In the genomic region with DNA sequence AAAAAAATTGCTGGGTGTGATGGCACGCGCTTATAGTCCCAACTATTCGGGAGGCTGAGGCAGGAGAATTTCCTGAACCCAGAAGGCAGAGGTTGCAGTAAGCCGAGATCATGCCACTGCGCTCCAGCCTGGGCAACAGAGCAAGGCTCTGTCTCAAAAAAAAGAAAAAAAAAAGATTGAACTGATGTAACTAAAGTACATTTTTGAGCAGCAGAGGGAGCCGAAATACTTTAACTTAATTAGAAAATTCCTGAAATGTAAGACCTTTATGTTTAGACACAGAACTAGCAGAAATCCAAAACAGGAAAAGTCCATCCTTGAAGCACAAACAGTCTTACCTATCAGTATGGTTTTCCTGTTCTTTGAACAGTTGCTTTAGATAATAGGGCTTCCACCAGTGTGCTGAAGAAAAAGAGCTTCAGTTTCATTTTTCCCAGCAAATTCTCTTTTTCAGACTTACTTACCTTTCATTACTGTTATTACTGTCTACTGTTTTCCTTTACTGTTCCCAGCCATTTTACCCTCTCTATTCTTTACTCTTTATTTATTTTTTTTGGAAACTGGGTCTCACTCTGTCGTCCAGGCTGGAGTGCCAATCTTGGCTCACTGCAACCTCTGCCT, we compare ENCODE assay signal across 9 cellular contexts. TPM values are rescaled to one million over a fixed set of nuclear protein-coding genes. Genes with fewer than 3 reads are reported as not detected.
DNase-seq lines count a peak whose midpoint lies in the region; ATAC-seq and TF ChIP-seq lines count a peak whose summit lies in the region.
"Had no signal": no experiment of that assay in that cellular context is flagged by ENCODE, and none has a peak within 500 bp of the region (broad histone marks: within the 10 kb centered on the region; RNA-seq: fewer than 3 reads in every experiment).

No MANE protein-coding gene starts in this region.

- H3K27me3 ChIP-seq in gastroesophageal sphincter, result no peaks in the 10 kb centered on the region

- peak; percentile 20 for DNase-seq in AG09319 (ENCODE audit: extremely low read depth, low read depth)
- DNase-seq in GM13976 (ENCODE audit: low spot score), result no peak
- DNase-seq in SW480 (ENCODE audit: low spot score), result peak; percentile 34
- DNase-seq in AG20443 (ENCODE audit: low spot score), result no peak

- no peak for TF ChIP-seq POLR2A in gastroesophageal sphincter (IDR thresholded peaks at IDR 0.05)

- H3K36me3 ChIP-seq in gastroesophageal sphincter, result peaks cover 0 to 72% of the 10 kb centered on the region in 2 donors

- TF ChIP-seq EP300 in gastroesophageal sphincter (IDR thresholded peaks at IDR 0.05), result no peak

- ATAC-seq in gastroesophageal sphincter (no peak), GM19463 (IDR thresholded peaks at IDR 0.05; ENCODE audit: unreplicated experiment) (no peak), GM21381 (IDR thresholded peaks at IDR 0.05; ENCODE audit: unreplicated experiment) (no peak), HG03139 (IDR thresholded peaks at IDR 0.05; ENCODE audit: unreplicated experiment) (no peak)

- in situ Hi-C loops in GM13976 (cut with MboI; ENCODE audit: low sequenced_read_pairs, unreplicated experiment), result no loop called here

- peaks cover 0 to 25% (median 0%) of the 10 kb centered on the region in 3 donors for H3K4me1 ChIP-seq in gastroesophageal sphincter

- WGBS in gastroesophageal sphincter (ENCODE audit: low coverage in 1 of 2), 2 donors, result 65 to 67% methylated on average over 7 of the region's 7 CpGs

- TF ChIP-seq CTCF in AG09319 (IDR thresholded peaks at IDR 0.05; ENCODE audit: low read depth, low read length), result peak; percentile 23
- peak; percentile 24 for TF ChIP-seq CTCF in GM13976 (IDR thresholded peaks at IDR 0.05; ENCODE audit: borderline replicate concordance, control extremely low read depth, extremely low read depth, insufficient read depth, missing control alignments)
- TF ChIP-seq CTCF in gastroesophageal sphincter (IDR thresholded peaks at IDR 0.05), result peak; percentile 13 to 52 (median 46)

- H3K27ac ChIP-seq in gastroesophageal sphincter, result no peak overlapping the region
- H3K27ac ChIP-seq: epithelial cell of prostate had no signal

- no peak overlapping the region for H3K4me3 ChIP-seq in gastroesophageal sphincter

- H3K9me3 ChIP-seq in gastroesophageal sphincter, result no peaks in the 10 kb centered on the region

RNA-seq across cellular contexts. Expression of gene ZNF609, which starts 33.4 kb away (rescaled TPM):
- 10 to 100 TPM; 38.7 to 50.6 (median 43.9) TPM for total RNA-seq in gastroesophageal sphincter

RNA-seq across cellular contexts. Expression of gene TRIP4, which starts 39.3 kb away (rescaled TPM):
- total RNA-seq in gastroesophageal sphincter, result 10 to 100 TPM in 2 of 4 donors, 1 to 10 TPM in 2; 7.7 to 17.0 (median 11.1) TPM

RNA-seq across cellular contexts. Expression of gene PCLAF, which starts 45.7 kb away (rescaled TPM):
- 1 to 10 TPM in 1 of 4 donors, not detected in 3; 2.4 TPM for total RNA-seq in gastroesophageal sphincter

Comparison
In these comparisons a context has a peak if more than half of its experiments do, and no peak if none do; other contexts are left out.
1. DNase-seq: peak in AG09319 (single experiment) and SW480 (single experiment); none in GM13976 (single experiment) and AG20443 (single experiment).
2. Peak in every context shown above with its lines, with median percentiles within 50 percentile points of each other: CTCF ChIP-seq.